ENCODE assay signal across 9 cellular contexts in the genomic region with DNA sequence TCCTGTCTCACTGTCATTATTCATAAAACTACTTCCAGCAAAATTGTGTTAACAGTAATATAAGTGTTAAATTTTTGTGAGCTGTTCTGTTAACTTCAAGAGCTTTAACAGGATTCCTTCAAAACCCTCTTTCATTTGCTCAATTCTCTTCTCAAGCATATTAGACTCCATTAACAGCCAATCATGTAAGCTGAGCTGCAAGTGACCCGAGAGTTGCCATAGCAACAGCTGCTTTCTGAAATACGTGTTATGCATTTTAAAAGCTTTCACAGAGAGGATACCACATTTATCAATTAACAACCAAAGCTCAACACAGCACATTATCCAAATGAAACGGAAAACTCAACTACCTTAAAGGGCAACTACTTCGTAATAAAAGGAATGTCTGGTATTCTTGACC.
DNase-seq lines count a peak whose midpoint lies in the region; ATAC-seq and TF ChIP-seq lines count a peak whose summit lies in the region.
"Had no signal": no experiment of that assay in that cellular context is flagged by ENCODE, and none has a peak within 500 bp of the region (broad histone marks: within the 10 kb centered on the region; RNA-seq: fewer than 3 reads in every experiment).

No MANE protein-coding gene starts in this region.

- TF ChIP-seq CTCF in adrenal gland (IDR thresholded peaks at IDR 0.05) (no peak), thoracic aorta (IDR thresholded peaks at IDR 0.05) (no peak), tibial artery (IDR thresholded peaks at IDR 0.05) (no peak), psoas muscle (IDR thresholded peaks at IDR 0.05) (no peak), omental fat pad (IDR thresholded peaks at IDR 0.05) (no peak)

- no peak for ATAC-seq in thoracic aorta (ENCODE audit: insufficient number of reproducible peaks, low FRiP score, low read depth)
- ATAC-seq in psoas muscle = no peak
- no peak for ATAC-seq in omental fat pad (ENCODE audit: low FRiP score)

- H3K4me3 ChIP-seq in adrenal gland = peak overlapping the region in 1 of 4 donors; percentile 31
- peak overlapping the region; percentile 10 for H3K4me3 ChIP-seq in thoracic aorta
- no peak overlapping the region for H3K4me3 ChIP-seq in tibial artery
- H3K4me3 ChIP-seq in psoas muscle = no peak overlapping the region

- H3K27ac ChIP-seq in adrenal gland = no peak overlapping the region
- H3K27ac ChIP-seq in thoracic aorta = no peak overlapping the region
- no peak overlapping the region for H3K27ac ChIP-seq in tibial artery
- no peak overlapping the region for H3K27ac ChIP-seq in psoas muscle

- H3K27me3 ChIP-seq in adrenal gland (no peaks in the 10 kb centered on the region), thoracic aorta (replicated peaks; ENCODE audit: insufficient read depth) (no peaks in the 10 kb centered on the region), tibial artery (no peaks in the 10 kb centered on the region), psoas muscle (ENCODE audit: insufficient read depth in 3 of 3, low read length in 2 of 3) (no peaks in the 10 kb centered on the region)

- H3K36me3 ChIP-seq in adrenal gland (replicated peaks in 1 of 2) (no peaks in the 10 kb centered on the region), thoracic aorta (no peaks in the 10 kb centered on the region), tibial artery (no peaks in the 10 kb centered on the region), psoas muscle (ENCODE audit: insufficient read depth in 1 of 2, low read depth in 1 of 2) (no peaks in the 10 kb centered on the region)

- intact Hi-C loops in adrenal gland (cut with DNase I) = no loop called here
- intact Hi-C loops in tibial artery (cut with DNase I; ENCODE audit: low total_unique reads) = no loop called here
- intact Hi-C loops in psoas muscle (cut with DNase I) = no loop called here

- H3K4me1 ChIP-seq in adrenal gland (replicated peaks in 1 of 2) (peaks cover 0 to 11% of the 10 kb centered on the region in 2 donors), thoracic aorta (ENCODE audit: control insufficient read depth in 1 of 2, low read depth in 2 of 2) (no peaks in the 10 kb centered on the region), tibial artery (peaks cover 0 to 15% (median 6%) of the 10 kb centered on the region in 4 donors), psoas muscle (no peaks in the 10 kb centered on the region)

- H3K9me3 ChIP-seq in adrenal gland (replicated peaks in 1 of 3) (peaks cover 0 to 6% (median 1%) of the 10 kb centered on the region in 3 donors), thoracic aorta (peaks cover 2% of the 10 kb centered on the region), tibial artery (peaks cover 0 to under 1% (median 0%) of the 10 kb centered on the region in 3 donors), psoas muscle (peaks cover 9% of the 10 kb centered on the region)

- no peak for TF ChIP-seq POLR2A in adrenal gland (IDR thresholded peaks at IDR 0.05)

- 21 to 31% (median 24%) methylated on average over 4 of the region's 4 CpGs for WGBS in adrenal gland, 4 donors
- 27 to 54% (median 35%) methylated on average over 4 of the region's 4 CpGs for WGBS in psoas muscle, 3 donors

- DNase-seq in SIG-M5 treated with dmso at 0.1 percent for 504 hours (lab: John Stamatoyannopoulos, UW; ENCODE audit: unreplicated experiment) (peak; percentile 14), SIG-M5 (lab: John Stamatoyannopoulos, UW) (no peak), adrenal gland (peak; percentile 40 to 89 (median 69)), hippocampal formation (lab: John Stamatoyannopoulos, UW) (peak; percentile 42 to 86), thoracic aorta (ENCODE audit: low spot score) (no peak), tibial artery (no peak), psoas muscle (no peak), omental fat pad (ENCODE audit: low spot score) (no peak)
- DNase-seq: activated CD4-positive, alpha-beta T cell treated with anti-CD3 and anti-CD28 coated beads, Interleukin-2, amount 50 U/mL, for 48 hours had no signal

Comparison
In these comparisons a context has a peak if more than half of its experiments do, and no peak if none do; other contexts are left out.
1. DNase-seq: peak in SIG-M5 treated with dmso at 0.1 percent for 504 hours (single experiment), adrenal gland (7 of 7) and hippocampal formation (2 of 2); none in SIG-M5 (single experiment), thoracic aorta (single experiment), tibial artery (0 of 2), psoas muscle (0 of 2) and omental fat pad (single experiment).